In genomic region chr2:39119732-39120520, GRCh38 we compare ENCODE assay signal across 8 cellular contexts. TPM values are rescaled to one million over a fixed set of nuclear protein-coding genes. Genes with fewer than 3 reads are reported as not detected.
DNase-seq lines count a peak whose midpoint lies in the region; FAIRE-seq and TF ChIP-seq lines count a peak whose summit lies in the region.

No MANE protein-coding gene starts in this region.

- peaks cover 19% of the 10 kb centered on the region for H3K79me2 ChIP-seq in H9 (ENCODE audit: insufficient read depth, low read length)
- H3K79me2 ChIP-seq in smooth muscle cell (ENCODE audit: low read depth): peaks cover 64% of the 10 kb centered on the region

- H3K4me2 ChIP-seq in H9 (ENCODE audit: insufficient read depth, insufficient read length, low read length) (peak overlapping the region; percentile 96), smooth muscle cell (peak overlapping the region; percentile 91)

- H3K27me3 ChIP-seq in H9 (ENCODE audit: insufficient read depth, low read length) (no peaks in the 10 kb centered on the region), bronchial epithelial cell (ENCODE audit: control insufficient read depth, insufficient read depth, low read length) (no peaks in the 10 kb centered on the region), smooth muscle cell (ENCODE audit: low read depth) (no peaks in the 10 kb centered on the region)

- no peak for FAIRE-seq in bronchial epithelial cell (lab: Jason Lieb, UNC)

- H3K23ac ChIP-seq in H9 (ENCODE audit: insufficient read length, low read depth, low read length): no peak overlapping the region

- WGBS in H9 (ENCODE audit: extremely low coverage, insufficient read length, low lambda C conversion rate): no CpG with 5 or more reads among the region's 63 CpGs
- WGBS in smooth muscle cell (ENCODE audit: low lambda C conversion rate): under 1% methylated on average over 48 of the region's 63 CpGs

- H2BK120ac ChIP-seq in H9 (ENCODE audit: low read depth, low read length, poor library complexity, severe bottlenecking): no peak overlapping the region

- H3K4me3 ChIP-seq in LNCaP clone FGC (ENCODE audit: low read depth, low read length) (peak overlapping the region; percentile 60), bronchial epithelial cell (ENCODE audit: low read depth, low read length) (peak overlapping the region; percentile 63), smooth muscle cell (peak overlapping the region; percentile 82)

- peaks cover 6 to 22% (median 20%) of the 10 kb centered on the region in 3 experiments for H3K36me3 Mint-ChIP-seq in H9 (ENCODE audit: insufficient read depth in 1 of 3, low read depth in 3 of 3)

- H4K8ac ChIP-seq in H9 (replicated peaks; ENCODE audit: insufficient read length, low read depth, low read length): no peak overlapping the region

- no peaks in the 10 kb centered on the region for H3K79me1 ChIP-seq in H9 (ENCODE audit: insufficient read depth, low read depth, low read length, poor library complexity, severe bottlenecking)

- H3K4me1 Mint-ChIP-seq in H9: peaks cover 31 to 42% of the 10 kb centered on the region in 2 experiments

- H4K5ac ChIP-seq in H9 (ENCODE audit: insufficient read length, low read depth, low read length): no peak overlapping the region

- H2AK5ac ChIP-seq in H9 (ENCODE audit: insufficient read length, low read length): no peak overlapping the region

- H3K9ac ChIP-seq in H9 (ENCODE audit: extremely low read depth, insufficient read length, low read length) (peak overlapping the region; percentile 77), smooth muscle cell (ENCODE audit: low read depth) (peak overlapping the region; percentile 70)

- H3K56ac ChIP-seq in H9 (ENCODE audit: insufficient read length, low read depth, low read length): no peak overlapping the region

- no peak overlapping the region for H2BK15ac ChIP-seq in H9 (ENCODE audit: low read depth, low read length)

- TF ChIP-seq CTCF in GM12874 (IDR thresholded peaks at IDR 0.05; ENCODE audit: insufficient read depth, low read depth, low read length) (peak; percentile 36), H9 (conservative IDR thresholded peaks at IDR 0.05) (peak; percentile 34; the same call in 2 of the 3 replicates), LNCaP clone FGC (IDR thresholded peaks at IDR 0.05; ENCODE audit: control insufficient read depth, extremely low read depth, insufficient read depth) (peak; percentile 25; the same call in 1 of the 2 replicates), VCaP (conservative IDR thresholded peaks at IDR 0.05) (peak; percentile 65), bronchial epithelial cell (IDR thresholded peaks at IDR 0.05; ENCODE audit: insufficient read depth, low read length, severe bottlenecking) (peak; percentile 22), smooth muscle cell (IDR thresholded peaks at IDR 0.05; ENCODE audit: borderline replicate concordance, insufficient read depth, poor library complexity, severe bottlenecking) (no peak)

- no peak overlapping the region for H2BK12ac ChIP-seq in H9 (ENCODE audit: insufficient read length, low read depth, low read length)

- peak overlapping the region; percentile 52 to 78 (median 55); a peak in 5 of 7 replicates for H3K27ac Mint-ChIP-seq in H9

- no peaks in the 10 kb centered on the region for H3K9me3 ChIP-seq in H9 (ENCODE audit: control insufficient read depth, low read depth, low read length)
- H3K9me3 ChIP-seq in smooth muscle cell (replicated peaks; ENCODE audit: low read depth): no peaks in the 10 kb centered on the region

- no peak overlapping the region for H4K91ac ChIP-seq in H9 (ENCODE audit: insufficient read length, low read depth, low read length)

- no peaks in the 10 kb centered on the region for H3K4me1 ChIP-seq in H9 (ENCODE audit: insufficient read depth, low read length)
- H3K4me1 ChIP-seq in smooth muscle cell (ENCODE audit: low read depth): peaks cover 29% of the 10 kb centered on the region

- peaks cover 12% of the 10 kb centered on the region for H3F3A ChIP-seq in smooth muscle cell (ENCODE audit: low read depth)

- no peak overlapping the region for H3K27ac ChIP-seq in H9 (ENCODE audit: insufficient read length, low read depth, low read length)
- peak overlapping the region; percentile 97 for H3K27ac ChIP-seq in VCaP
- H3K27ac ChIP-seq in smooth muscle cell (ENCODE audit: low read depth): peak overlapping the region; percentile 53

- H3K27me3 Mint-ChIP-seq in H9 (ENCODE audit: low read depth): no peaks in the 10 kb centered on the region

- no peak overlapping the region for H2AFZ ChIP-seq in H9 (ENCODE audit: low read length)
- H2AFZ ChIP-seq in smooth muscle cell (ENCODE audit: low read depth): peak overlapping the region; percentile 5

- H4K20me1 ChIP-seq in H9 (ENCODE audit: control insufficient read depth, insufficient read depth, insufficient read length): no peaks in the 10 kb centered on the region
- H4K20me1 ChIP-seq in smooth muscle cell (ENCODE audit: low read depth): peaks cover 50% of the 10 kb centered on the region

- peak overlapping the region; percentile 83 to 93 for H3K4me3 Mint-ChIP-seq in H9

- H3K14ac ChIP-seq in H9 (ENCODE audit: insufficient read depth, low read length): peak overlapping the region; percentile 62

- DNase-seq in H9 (peak; percentile 51), LNCaP clone FGC (ENCODE audit: low read depth) (no peak), bronchial epithelial cell (ENCODE audit: low read depth) (no peak), inferior parietal cortex (ENCODE audit: extremely low spot score) (peak; percentile 35), smooth muscle cell (lab: John Stamatoyannopoulos, UW; ENCODE audit: unreplicated experiment) (peak; percentile 33), GOT3 (lab: John Stamatoyannopoulos, UW) (no peak)

- no peaks in the 10 kb centered on the region for H3K9me3 Mint-ChIP-seq in H9

- peaks cover 25% of the 10 kb centered on the region for H3K23me2 ChIP-seq in H9 (ENCODE audit: insufficient read length, low read depth, low read length, poor library complexity, severe bottlenecking)

- H2BK5ac ChIP-seq in H9 (ENCODE audit: insufficient read length, low read length): no peak overlapping the region

- no peak overlapping the region for H2BK20ac ChIP-seq in H9 (ENCODE audit: low read depth, low read length, poor library complexity, severe bottlenecking)

- H3K18ac ChIP-seq in H9 (ENCODE audit: insufficient read length, low read depth, low read length): no peak overlapping the region

- no peak overlapping the region for H3T11ph ChIP-seq in H9 (ENCODE audit: low read length)

- H3K36me3 ChIP-seq in bronchial epithelial cell (ENCODE audit: control insufficient read depth, insufficient read depth, low read length): no peaks in the 10 kb centered on the region
- H3K36me3 ChIP-seq in smooth muscle cell (ENCODE audit: low read depth): no peaks in the 10 kb centered on the region

- H3K4ac ChIP-seq in H9 (ENCODE audit: low read depth, low read length): no peak overlapping the region

RNA-seq across cellular contexts. Expression of gene SOS1, which starts 0.9 kb away (rescaled TPM):
- total RNA-seq in H9 (2021): 31.1 and 35.8 TPM in 2 replicates
- total RNA-seq in bronchial epithelial cell: 8.2 and 12.3 TPM in 2 replicates
- 34.0 and 38.5 TPM in 2 replicates for total RNA-seq in smooth muscle cell
- polyA plus RNA-seq in smooth muscle cell: 8.4 and 10.1 TPM in 2 replicates

Comparison
In these comparisons a context has a peak if more than half of its experiments do, and no peak if none do; other contexts are left out.
1. DNase-seq: peak in H9 (single experiment), inferior parietal cortex (single experiment) and smooth muscle cell (single experiment); none in LNCaP clone FGC (single experiment), bronchial epithelial cell (single experiment) and GOT3 (single experiment).
2. Peak in every context shown above with its lines, with median percentiles within 50 percentile points of each other: H3K4me3 ChIP-seq.